ENCODE assay signal across 26 cellular contexts in genomic region chr11:109898592-109898991, GRCh38.
"Had no signal": no experiment of that assay in that cellular context is flagged by ENCODE, and none has a peak within 500 bp of the region (broad histone marks: within the 10 kb centered on the region; RNA-seq: fewer than 3 reads in every experiment).

No MANE protein-coding gene starts in this region.

- H3K4me3 ChIP-seq: stomach, suprapubic skin, testis, thoracic aorta, thyroid gland, tibial artery, tibial nerve, transverse colon, upper lobe of left lung, upper lobe of right lung, uterus, vagina had no signal

- DNase-seq: stimulated activated CD4-positive, alpha-beta T cell treated with anti-CD3 and anti-CD28 coated beads, Interleukin-2, amount 100 ng/mL, for 48 hours; stimulated activated CD4-positive, alpha-beta T cell treated with anti-CD3 and anti-CD28 coated beads, Interleukin-4, amount 100 ng/mL, for 1 hour; stimulated activated CD4-positive, alpha-beta T cell treated with anti-CD3 and anti-CD28 coated beads, Interleukin-4, amount 100 ng/mL, for 24 hours; stimulated activated CD4-positive, alpha-beta T cell treated with anti-CD3 and anti-CD28 coated beads, Interleukin-4, amount 100 ng/mL, for 4 hours; stimulated activated CD8-positive, alpha-beta memory T cell treated with anti-CD3 and anti-CD28 coated beads, Interleukin-4, amount 100 ng/mL, for 48 hours; stimulated activated naive B cell treated with anti-CD40 and anti-IgM and Interleukin-4, amounts not matched to agents 10 μg/mL and 1 μg/mL and 100 μg/mL, for 72 hours; stimulated activated naive CD4-positive, alpha-beta T cell; stimulated activated naive CD4-positive, alpha-beta T cell treated with Interleukin-2 at 50 U/mL for 16 hours; stimulated activated naive CD8-positive, alpha-beta T cell treated with anti-CD3 and anti-CD28 coated beads, Interleukin-15, amount 100 ng/mL, for 72 hours; stimulated activated naive CD8-positive, alpha-beta T cell treated with anti-CD3 and anti-CD28 coated beads, Interleukin-15, Interleukin-2, amounts not matched to agents 100 U/mL and 50 U/mL, for 24 hours; stomach; substantia nigra; testis; thyroid gland; tibial artery; transverse colon; trophoblast cell; upper lobe of left lung; upper lobe of right lung; uterus had no signal

- H3K27ac ChIP-seq: stomach, suprapubic skin, testis, thoracic aorta, thyroid gland, tibial artery, tibial nerve, transverse colon, upper lobe of left lung, upper lobe of right lung, uterus, vagina had no signal

- ATAC-seq: stimulated activated effector memory CD8-positive, alpha-beta T cell treated with anti-CD3 and anti-CD28 coated beads, Interleukin-12 subunit alpha, Interleukin-12 subunit beta, amount 100 ng/mL, for 72 hours; stimulated activated memory B cell treated with anti-CD40 and anti-IgM and Interleukin-4, amounts not matched to agents 10 μg/mL and 1 μg/mL and 100 μg/mL, for 72 hours; stimulated activated naive B cell treated with anti-CD40 and anti-IgM and Interleukin-4, amounts not matched to agents 10 μg/mL and 1 μg/mL and 100 μg/mL, for 72 hours; stimulated activated naive CD8-positive, alpha-beta T cell treated with anti-CD3 and anti-CD28 coated beads, Interleukin-15, amount 100 ng/mL, for 72 hours; stimulated activated naive CD8-positive, alpha-beta T cell treated with anti-CD3 and anti-CD28 coated beads, Interleukin-15, Interleukin-2, amounts not matched to agents 100 U/mL and 50 U/mL, for 24 hours; upper lobe of right lung had no signal

- H3K27me3 ChIP-seq: stomach, suprapubic skin, testis, thyroid gland, tibial artery, tibial nerve, transverse colon, upper lobe of left lung, upper lobe of right lung, uterus, vagina had no signal

- H3K9me3 ChIP-seq: testis, thyroid gland, uterus, vagina had no signal

- H3K36me3 ChIP-seq: stomach, suprapubic skin, thoracic aorta, thyroid gland, tibial artery, tibial nerve, transverse colon, upper lobe of left lung, upper lobe of right lung, uterus, vagina had no signal

- H3K4me1 ChIP-seq: stomach, suprapubic skin, testis, thyroid gland, tibial artery, tibial nerve, transverse colon, upper lobe of left lung, upper lobe of right lung, uterus, vagina had no signal
